2 cellular contexts compared by ENCODE assay signal in genomic region chr20:35568645-35569044, GRCh38.
TF ChIP-seq lines count a peak whose summit lies in the region.

No MANE protein-coding gene starts in this region.

TF ChIP-seq in HCT116, 20 proteins besides CTCF, POLR2A, EP300 and RAD21:
- TF ChIP-seq SP1 (IDR thresholded peaks at IDR 0.05; ENCODE audit: low read depth), result no peak
- TF ChIP-seq CBX3 (IDR thresholded peaks at IDR 0.05; ENCODE audit: low read depth), result no peak
- TF ChIP-seq CEBPB (IDR thresholded peaks at IDR 0.05; ENCODE audit: low read depth), result no peak
- TF ChIP-seq EZH2phosphoT487 (IDR thresholded peaks at IDR 0.05; ENCODE audit: borderline replicate concordance), result no peak

TF ChIP-seq in SK-N-SH, 30 proteins besides CTCF, POLR2A, EP300 and RAD21:
- TF ChIP-seq GABPA (IDR thresholded peaks at IDR 0.05; ENCODE audit: low read depth) (no peak), MXI1 (IDR thresholded peaks at IDR 0.05; ENCODE audit: low read depth, low read length) (no peak), FOXM1 (IDR thresholded peaks at IDR 0.05; ENCODE audit: low read depth) (no peak), MAX (IDR thresholded peaks at IDR 0.05; ENCODE audit: low read depth) (no peak), GATA2 (CRISPR knock-in tag; IDR thresholded peaks at IDR 0.05) (no peak), ELF1 (IDR thresholded peaks at IDR 0.05) (no peak), REST (IDR thresholded peaks at IDR 0.05; ENCODE audit: low read depth, low read length) (no peak), MEF2A (IDR thresholded peaks at IDR 0.05; ENCODE audit: borderline replicate concordance, low read depth) (no peak), PBX3 (IDR thresholded peaks at IDR 0.05) (no peak)
